ENCODE assay signal across 2 cellular contexts in the genomic region with DNA sequence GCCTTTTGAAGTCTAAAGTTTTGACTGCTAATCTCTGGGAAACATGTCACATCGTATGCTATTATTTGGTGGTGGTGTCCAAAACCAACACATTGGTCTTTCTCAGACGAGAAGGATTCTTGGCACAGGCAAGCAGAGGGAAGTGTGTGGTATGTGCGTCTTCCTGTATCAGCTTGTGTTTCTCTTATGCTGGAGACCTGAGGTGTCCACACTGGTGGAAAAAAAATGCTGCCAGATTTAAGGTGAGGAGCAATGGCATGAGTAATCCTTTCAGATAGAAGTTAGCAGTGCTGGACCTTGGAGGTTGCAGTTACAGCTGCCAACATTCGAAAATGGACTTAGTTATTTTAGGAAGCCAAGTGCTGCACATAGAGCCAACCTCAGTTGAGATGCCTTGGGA.
TF ChIP-seq lines count a peak whose summit lies in the region.

No MANE protein-coding gene starts in this region.

TF ChIP-seq in endothelial cell of umbilical vein, 7 proteins besides CTCF, POLR2A, EP300 and RAD21 (continued from another document):
- TF ChIP-seq JUN (IDR thresholded peaks at IDR 0.05; ENCODE audit: borderline replicate concordance, insufficient read depth, insufficient read length, low read depth) (no peak), EZH2 (IDR thresholded peaks at IDR 0.05; ENCODE audit: borderline replicate concordance, low read depth, low read length, severe bottlenecking) (no peak), FOS (IDR thresholded peaks at IDR 0.05; ENCODE audit: borderline replicate concordance, insufficient read depth, low read length) (no peak), POLR2AphosphoS5 (IDR thresholded peaks at IDR 0.05; ENCODE audit: insufficient read depth, low read depth, low read length) (peak; percentile 70), MYC (IDR thresholded peaks at IDR 0.05; ENCODE audit: low read depth, low read length) (no peak)
- TF ChIP-seq, protein P1, sequence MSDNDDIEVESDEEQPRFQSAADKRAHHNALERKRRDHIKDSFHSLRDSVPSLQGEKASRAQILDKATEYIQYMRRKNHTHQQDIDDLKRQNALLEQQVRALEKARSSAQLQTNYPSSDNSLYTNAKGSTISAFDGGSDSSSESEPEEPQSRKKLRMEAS (IDR thresholded peaks at IDR 0.05; ENCODE audit: insufficient read depth, insufficient read length) = no peak

TF ChIP-seq in GM12891, 5 proteins besides CTCF, POLR2A, EP300 and RAD21 (continued from another document):
- TF ChIP-seq POU2F2 (IDR thresholded peaks at IDR 0.05; ENCODE audit: low read depth, low read length) (no peak), SPI1 (IDR thresholded peaks at IDR 0.05; ENCODE audit: low read depth, low read length) (no peak), TAF1 (IDR thresholded peaks at IDR 0.05; ENCODE audit: low read depth, low read length) (no peak)
